Comparison of ENCODE assay signal across 8 cellular contexts in genomic region chr1:109299087-109299983, GRCh38. TPM values are rescaled to one million over a fixed set of nuclear protein-coding genes. Genes with fewer than 3 reads are reported as not detected.
DNase-seq lines count a peak whose midpoint lies in the region; FAIRE-seq and TF ChIP-seq lines count a peak whose summit lies in the region.

No MANE protein-coding gene starts in this region.

- H3K79me2 ChIP-seq in mammary epithelial cell (ENCODE audit: insufficient read depth, low read length) (peaks cover 18% of the 10 kb centered on the region), keratinocyte (ENCODE audit: control insufficient read depth, insufficient read depth, low read length) (no peaks in the 10 kb centered on the region)

- H3K4me3 ChIP-seq in mammary epithelial cell (replicated peaks in 1 of 3; ENCODE audit: insufficient read depth in 1 of 3, low read depth in 2 of 3, low read length in 3 of 3): no peak overlapping the region
- no peak overlapping the region for H3K4me3 ChIP-seq in keratinocyte (ENCODE audit: control insufficient read depth in 2 of 3, extremely low read depth in 1 of 3, insufficient read depth in 2 of 3, low read depth in 1 of 3, low read length in 3 of 3)

- H3K4me2 ChIP-seq in mammary epithelial cell (ENCODE audit: insufficient read depth, low read depth, low read length): peak overlapping the region; percentile 54
- peak overlapping the region; percentile 51 for H3K4me2 ChIP-seq in keratinocyte (ENCODE audit: control insufficient read depth, extremely low read depth, insufficient read depth, low read depth, low read length)

- H3K9ac ChIP-seq in mammary epithelial cell (ENCODE audit: insufficient read depth, low read length) (peak overlapping the region; percentile 18), keratinocyte (ENCODE audit: control insufficient read depth, extremely low read depth, insufficient read depth, low read length) (no peak overlapping the region)

- peak overlapping the region; percentile 91 for H2AFZ ChIP-seq in mammary epithelial cell (ENCODE audit: low read depth, low read length)
- peak overlapping the region; percentile 75 for H2AFZ ChIP-seq in keratinocyte (ENCODE audit: control insufficient read depth, low read length)

- peak overlapping the region; percentile 50 for H3K27ac ChIP-seq in mammary epithelial cell (ENCODE audit: insufficient read depth, low read depth, low read length)
- H3K27ac ChIP-seq in keratinocyte (ENCODE audit: control insufficient read depth, insufficient read depth, low read length): no peak overlapping the region
- peak overlapping the region; percentile 99 for H3K27ac ChIP-seq in substantia nigra (ENCODE audit: low read depth, low read length, poor library complexity, severe bottlenecking)

- no peaks in the 10 kb centered on the region for H3K36me3 ChIP-seq in mammary epithelial cell (ENCODE audit: insufficient read depth, low read length)
- no peaks in the 10 kb centered on the region for H3K36me3 ChIP-seq in keratinocyte (ENCODE audit: control insufficient read depth in 2 of 2, extremely low read depth in 1 of 2, insufficient read depth in 2 of 2, low read length in 2 of 2)

- DNase-seq in HT-29 (ENCODE audit: low spot score) (peak; percentile 44), mammary epithelial cell (peak; percentile 52), keratinocyte (ENCODE audit: low read depth, low spot score) (no peak), substantia nigra (lab: John Stamatoyannopoulos, UW) (peak in 47 of 49 donors; percentile 37 to 95 (median 85)), NCI-H2171 treated with DMSO at 0.1 percent for 48 hours (lab: John Stamatoyannopoulos, UW) (no peak), NCI-H1694 (lab: John Stamatoyannopoulos, UW) (no peak), GM19239 (ENCODE audit: insufficient read length, low spot score) (no peak)
- no peak for DNase-seq in activated T-cell treated with anti-CD3 and anti-CD28 coated beads, Interleukin-2, amount 50 U/mL, for 48 hours

- no peak for TF ChIP-seq CTCF in mammary epithelial cell (conservative IDR thresholded peaks at IDR 0.05 in 1 of 2, IDR thresholded peaks at IDR 0.05 in 1 of 2; ENCODE audit: extremely low read depth in 1 of 2, insufficient read depth in 1 of 2, low read depth in 1 of 2, low read length in 2 of 2)
- TF ChIP-seq CTCF in keratinocyte (optimal IDR thresholded peaks at IDR 0.05 in 1 of 3, IDR thresholded peaks at IDR 0.05 in 1 of 3, conservative IDR thresholded peaks at IDR 0.05 in 1 of 3; ENCODE audit: extremely low read depth in 1 of 3, insufficient read depth in 2 of 3, low read length in 3 of 3): no peak

- H4K20me1 ChIP-seq in mammary epithelial cell (ENCODE audit: insufficient read depth, low read length) (no peaks in the 10 kb centered on the region), keratinocyte (ENCODE audit: control insufficient read depth, extremely low read depth, insufficient read depth, low read length) (no peaks in the 10 kb centered on the region)

- no TSS peak for BruUV-seq in mammary epithelial cell (replicated peaks; lab: Mats Ljungman, UMichigan)

- in situ Hi-C loops in mammary epithelial cell (cut with MboI; ENCODE audit: low sequenced_read_pairs in 2 of 2): loop anchor here in 1 of 2 donors (10.0 kb wide), 1 partner anchor 85 kb away; no protein-coding TSS in a partner anchor

- H3K27me3 ChIP-seq in mammary epithelial cell (ENCODE audit: insufficient read depth, low read length) (no peaks in the 10 kb centered on the region), keratinocyte (ENCODE audit: control insufficient read depth, extremely low read depth, insufficient read depth, low read length) (no peaks in the 10 kb centered on the region)

- dilution Hi-C loops in mammary epithelial cell (cut with HindIII; ENCODE audit: low sequenced_read_pairs) (no loop called here), keratinocyte (cut with MboI; ENCODE audit: extremely low pct_ligation_motif_present, low sequenced_read_pairs) (no loop called here)

- intact Hi-C loops in mammary epithelial cell (cut with micrococcal nuclease): no loop called here

- H3K4me1 ChIP-seq in mammary epithelial cell (ENCODE audit: insufficient read depth, low read length) (peaks cover 38% of the 10 kb centered on the region), keratinocyte (ENCODE audit: control insufficient read depth, extremely low read depth, insufficient read depth, low read length) (peaks cover 25% of the 10 kb centered on the region)

- H3K9me3 ChIP-seq in mammary epithelial cell (replicated peaks; ENCODE audit: insufficient read depth, low read length) (no peaks in the 10 kb centered on the region), keratinocyte (ENCODE audit: control insufficient read depth, low read depth, low read length) (no peaks in the 10 kb centered on the region)

- peaks cover 3% of the 10 kb centered on the region for H3K9me1 ChIP-seq in keratinocyte (ENCODE audit: control insufficient read depth, extremely low read depth, insufficient read depth, low read length)

- no peak for FAIRE-seq in keratinocyte (lab: Jason Lieb, UNC)
- FAIRE-seq in GM19239 (lab: Jason Lieb, UNC): no peak

- CTCF ChIA-PET in mammary epithelial cell (lab: Charles Lee; ENCODE audit: low non-redundant PET): no interaction called here

- 21% methylated on average over 15 of the region's 19 CpGs for WGBS in mammary epithelial cell (ENCODE audit: low coverage, missing lambda C conversion rate)

RNA-seq across cellular contexts. Expression of gene MYBPHL, which starts 7.5 kb away (rescaled TPM):
- total RNA-seq in HT-29 (2014; rRNA removed; shearing (Covaris generic)): 0.13 TPM in 1 of 2 replicates, not detected in the other
- total RNA-seq in mammary epithelial cell: 1 to 10 TPM in 1 of 2 donors, not detected in 1; 1.7 TPM
- polyA plus RNA-seq in mammary epithelial cell: 2.1 TPM
- polyA minus RNA-seq in mammary epithelial cell: not detected
- polyA plus RNA-seq in keratinocyte: 0.68 to 1.1 TPM (median 0.85 TPM) in 3 replicates
- 0.37 TPM for polyA plus RNA-seq in keratinocyte (2011; ENCODE audit: low read depth)
- polyA plus RNA-seq in keratinocyte (2011; cell fraction: cytosol; rRNA removed): 0.51 and 1.1 TPM in 2 replicates
- polyA plus RNA-seq in keratinocyte (2011; cell fraction: nucleus; rRNA removed): 0.34 and 0.41 TPM in 2 replicates
- 0.32 and 0.85 TPM in 2 replicates for polyA plus RNA-seq in keratinocyte (2012; ENCODE audit: low replicate concordance)
- polyA minus RNA-seq in keratinocyte: 0.99 to 1.5 TPM in 2 of 3 replicates, not detected in the other
- not detected for polyA minus RNA-seq in keratinocyte (2011; cell fraction: cytosol; rRNA and poly(A)+ RNA removed)
- polyA minus RNA-seq in keratinocyte (2011; cell fraction: nucleus; rRNA and poly(A)+ RNA removed): not detected in 2 replicates

RNA-seq across cellular contexts. Expression of gene PSRC1, which starts 16.4 kb away (rescaled TPM):
- total RNA-seq in HT-29 (2014; rRNA removed; shearing (Covaris generic)): 54.6 and 61.1 TPM in 2 replicates
- total RNA-seq in mammary epithelial cell: 10 to 100 TPM in 1 of 2 donors, 1 to 10 TPM in 1; 4.3 to 24.0 TPM
- polyA plus RNA-seq in mammary epithelial cell: 25.7 TPM
- polyA minus RNA-seq in mammary epithelial cell: 6.9 TPM
- polyA plus RNA-seq in keratinocyte: 2.9 to 10.2 TPM (median 9.4 TPM) in 3 replicates
- 2.2 TPM for polyA plus RNA-seq in keratinocyte (2011; ENCODE audit: low read depth)
- polyA plus RNA-seq in keratinocyte (2011; cell fraction: cytosol; rRNA removed): 2.7 TPM in 2 replicates
- polyA plus RNA-seq in keratinocyte (2011; cell fraction: nucleus; rRNA removed): 8.6 and 9.9 TPM in 2 replicates
- 1.1 and 9.0 TPM in 2 replicates for polyA plus RNA-seq in keratinocyte (2012; ENCODE audit: low replicate concordance)
- polyA minus RNA-seq in keratinocyte: 0.66 to 5.9 TPM (median 2.6 TPM) in 3 replicates
- polyA minus RNA-seq in keratinocyte (2011; cell fraction: cytosol; rRNA and poly(A)+ RNA removed): not detected
- 0.53 and 1.2 TPM in 2 replicates for polyA minus RNA-seq in keratinocyte (2011; cell fraction: nucleus; rRNA and poly(A)+ RNA removed)

RNA-seq across cellular contexts. Expression of gene CELSR2, which starts 50.0 kb away (rescaled TPM):
- 1.1 and 1.4 TPM in 2 replicates for total RNA-seq in HT-29 (2014; rRNA removed; shearing (Covaris generic))
- 10 to 100 TPM; 34.7 to 36.0 TPM for total RNA-seq in mammary epithelial cell
- polyA plus RNA-seq in mammary epithelial cell (17.4 TPM), keratinocyte (7.3 to 13.7 TPM (median 12.6 TPM) in 3 replicates)
- polyA minus RNA-seq in mammary epithelial cell (49.9 TPM), keratinocyte (36.2 to 84.0 TPM (median 51.3 TPM) in 3 replicates)
- polyA plus RNA-seq in keratinocyte (2011; ENCODE audit: low read depth): 7.8 TPM
- 3.3 and 4.0 TPM in 2 replicates for polyA plus RNA-seq in keratinocyte (2011; cell fraction: cytosol; rRNA removed)
- 55.9 and 57.6 TPM in 2 replicates for polyA plus RNA-seq in keratinocyte (2011; cell fraction: nucleus; rRNA removed)
- 17.8 and 35.2 TPM in 2 replicates for polyA plus RNA-seq in keratinocyte (2012; ENCODE audit: low replicate concordance)
- polyA minus RNA-seq in keratinocyte (2011; cell fraction: cytosol; rRNA and poly(A)+ RNA removed): 15.9 TPM
- 108 and 110 TPM in 2 replicates for polyA minus RNA-seq in keratinocyte (2011; cell fraction: nucleus; rRNA and poly(A)+ RNA removed)

Comparison
In these comparisons a context has a peak if more than half of its experiments do, and no peak if none do; other contexts are left out.
1. DNase-seq: peak in HT-29 (single experiment), mammary epithelial cell (single experiment) and substantia nigra (47 of 49); none in keratinocyte (single experiment), NCI-H2171 treated with DMSO at 0.1 percent for 48 hours (single experiment), NCI-H1694 (single experiment), activated T-cell treated with anti-CD3 and anti-CD28 coated beads, Interleukin-2, amount 50 U/mL, for 48 hours (0 of 2) and GM19239 (single experiment).
2. RNA of gene CELSR2, which starts 50.0 kb away (total RNA-seq): 34.7 to 36.0 TPM in mammary epithelial cell; 1.1 to 1.4 TPM in HT-29; every median in the first group is over 10 times any median in the second.